Comparison of ENCODE assay signal across 1 cellular context in genomic region chr1:236491469-236492136, GRCh38.
TF ChIP-seq lines count a peak whose summit lies in the region.

No MANE protein-coding gene starts in this region.

TF ChIP-seq in HepG2, 621 proteins besides CTCF, POLR2A, EP300 and RAD21 (continued from another document and continues in another):
- peak; percentile 51; the same call in 1 of the 2 replicates for TF ChIP-seq ARID5B (CRISPR knock-in tag; IDR thresholded peaks at IDR 0.05)
- TF ChIP-seq SOX13 (IDR thresholded peaks at IDR 0.05), result no peak
- TF ChIP-seq SOX13 (CRISPR knock-in tag; conservative IDR thresholded peaks at IDR 0.05 in 1 of 2, IDR thresholded peaks at IDR 0.05 in 1 of 2), result peak in 1 of 2 experiments; percentile 34; a peak in 2 of 4 replicates
- peak; percentile 46; the same call in 1 of the 2 replicates for TF ChIP-seq NCOA2 (CRISPR knock-in tag; IDR thresholded peaks at IDR 0.05)
- TF ChIP-seq ZNF597 (CRISPR knock-in tag; IDR thresholded peaks at IDR 0.05), result no peak
- TF ChIP-seq ZNF687 (CRISPR knock-in tag; IDR thresholded peaks at IDR 0.05), result peak; percentile 87
- TF ChIP-seq PAXIP1 (CRISPR knock-in tag; conservative IDR thresholded peaks at IDR 0.05), result no peak; the same call in none of the 2 replicates
- TF ChIP-seq TCF7L2 (IDR thresholded peaks at IDR 0.05; ENCODE audit: low read depth, low read length), result peak; percentile 38; the same call in 1 of the 2 replicates
- peak; percentile 32; the same call in 1 of the 2 replicates for TF ChIP-seq MAX (IDR thresholded peaks at IDR 0.05)
- peak; percentile 44; the same call in 1 of the 2 replicates for TF ChIP-seq ISL2 (CRISPR knock-in tag; IDR thresholded peaks at IDR 0.05)
- TF ChIP-seq GATA4 (IDR thresholded peaks at IDR 0.05; ENCODE audit: borderline replicate concordance, low read depth), result no peak
- no peak for TF ChIP-seq ZNF513 (CRISPR knock-in tag; conservative IDR thresholded peaks at IDR 0.05)
- TF ChIP-seq TIGD3 (CRISPR knock-in tag; IDR thresholded peaks at IDR 0.05; ENCODE audit: borderline replicate concordance), result no peak
- peak; percentile 48 for TF ChIP-seq TEAD3 (CRISPR knock-in tag; optimal IDR thresholded peaks at IDR 0.05; ENCODE audit: borderline replicate concordance)
- peak; percentile 78 for TF ChIP-seq ZNF501 (CRISPR knock-in tag; IDR thresholded peaks at IDR 0.05)
- no peak for TF ChIP-seq ZNF263 (CRISPR knock-in tag; IDR thresholded peaks at IDR 0.05)
- no peak for TF ChIP-seq ZNF678 (CRISPR knock-in tag; IDR thresholded peaks at IDR 0.05)
- TF ChIP-seq LRRFIP1 (CRISPR knock-in tag; conservative IDR thresholded peaks at IDR 0.05), result no peak
- TF ChIP-seq DMAP1 (CRISPR knock-in tag; IDR thresholded peaks at IDR 0.05), result peak; percentile 18; the same call in 1 of the 2 replicates
- no peak for TF ChIP-seq ZNF121 (CRISPR knock-in tag; IDR thresholded peaks at IDR 0.05)
- no peak for TF ChIP-seq ZNF530 (CRISPR knock-in tag; IDR thresholded peaks at IDR 0.05; ENCODE audit: low read depth)
- TF ChIP-seq ZNF761 (CRISPR knock-in tag; conservative IDR thresholded peaks at IDR 0.05), result no peak
- 0 out of 2 replicates have a peak, but pooled peaks have one; percentile 15 for TF ChIP-seq ZBTB38 (CRISPR knock-in tag; IDR thresholded peaks at IDR 0.05)
- TF ChIP-seq CSRNP1 (CRISPR knock-in tag; IDR thresholded peaks at IDR 0.05), result no peak
- peak; percentile 54 for TF ChIP-seq HNF1B (CRISPR knock-in tag; IDR thresholded peaks at IDR 0.05)
- TF ChIP-seq ZNF333 (CRISPR knock-in tag; IDR thresholded peaks at IDR 0.05; ENCODE audit: borderline replicate concordance), result no peak
- no peak for TF ChIP-seq ZNF251 (CRISPR knock-in tag; IDR thresholded peaks at IDR 0.05)
- no peak for TF ChIP-seq ZNF143 (CRISPR knock-in tag; IDR thresholded peaks at IDR 0.05)
- TF ChIP-seq ZNF737 (CRISPR knock-in tag; IDR thresholded peaks at IDR 0.05; ENCODE audit: borderline replicate concordance), result no peak
- TF ChIP-seq RARA (CRISPR knock-in tag; IDR thresholded peaks at IDR 0.05), result peak; percentile 49; the same call in 1 of the 2 replicates
- TF ChIP-seq ZNF232 (CRISPR knock-in tag; IDR thresholded peaks at IDR 0.05; ENCODE audit: borderline replicate concordance), result no peak
